ENCODE assay signal across 7 cellular contexts in the genomic region with DNA sequence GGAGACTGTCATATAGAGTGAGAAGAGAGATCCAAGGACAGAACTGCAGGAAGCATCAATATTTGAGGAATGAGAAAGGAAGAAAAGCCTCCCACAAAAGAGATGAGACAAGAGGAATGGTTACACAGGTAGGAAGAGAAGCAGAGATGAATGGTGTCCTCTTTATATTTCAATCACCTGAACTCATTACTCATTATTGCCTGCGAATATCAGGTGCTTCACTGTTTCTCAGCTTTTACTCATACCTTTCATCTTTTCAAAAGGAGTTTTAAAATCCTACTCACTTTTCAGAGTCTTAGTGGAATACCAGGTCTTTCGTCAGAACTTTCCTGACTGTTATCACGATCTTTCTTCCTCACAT. TPM values are rescaled to one million over a fixed set of nuclear protein-coding genes. Genes with fewer than 3 reads are reported as not detected.
DNase-seq lines count a peak whose midpoint lies in the region; ATAC-seq, FAIRE-seq and TF ChIP-seq lines count a peak whose summit lies in the region.

No MANE protein-coding gene starts in this region.

- DNase-seq in bronchial epithelial cell (ENCODE audit: low read depth) (peak; percentile 28), neural crest cell (ENCODE audit: low read depth, low spot score) (no peak), NCI-H524 (lab: John Stamatoyannopoulos, UW) (no peak), NCI-H1417 treated with DMSO at 0.1 percent for 48 hours (lab: John Stamatoyannopoulos, UW) (no peak)
- DNase-seq in activated CD4-positive, CD25-positive, alpha-beta regulatory T cell (lab: John Stamatoyannopoulos, UW): no peak

- ATAC-seq in GM19463 (IDR thresholded peaks at IDR 0.05; ENCODE audit: unreplicated experiment): peak; percentile 31
- peak; percentile 18 for ATAC-seq in HG03095 (IDR thresholded peaks at IDR 0.05; ENCODE audit: unreplicated experiment)

- TF ChIP-seq CTCF in bronchial epithelial cell (IDR thresholded peaks at IDR 0.05; ENCODE audit: insufficient read depth, low read length, severe bottlenecking) (no peak), neural crest cell (conservative IDR thresholded peaks at IDR 0.05) (no peak)

- H3K4me3 Mint-ChIP-seq in neural crest cell: no peak overlapping the region

- H3K27me3 ChIP-seq in bronchial epithelial cell (ENCODE audit: control insufficient read depth, insufficient read depth, low read length): no peaks in the 10 kb centered on the region

- peaks cover 6% of the 10 kb centered on the region for H3K4me1 Mint-ChIP-seq in neural crest cell

- FAIRE-seq in bronchial epithelial cell (lab: Jason Lieb, UNC): no peak

- H3K27ac Mint-ChIP-seq in neural crest cell (ENCODE audit: unreplicated experiment): peak overlapping the region; percentile 31

- no peaks in the 10 kb centered on the region for H3K36me3 ChIP-seq in bronchial epithelial cell (ENCODE audit: control insufficient read depth, insufficient read depth, low read length)

- no peaks in the 10 kb centered on the region for H3K9me3 Mint-ChIP-seq in neural crest cell

- H3K27me3 Mint-ChIP-seq in neural crest cell (ENCODE audit: low read depth): peaks cover 21% of the 10 kb centered on the region

- H3K36me3 Mint-ChIP-seq in neural crest cell (ENCODE audit: low read depth): no peaks in the 10 kb centered on the region

- peak overlapping the region; percentile 34 for H3K4me3 ChIP-seq in bronchial epithelial cell (ENCODE audit: low read depth, low read length)

RNA-seq across cellular contexts. Expression of a gene that starts 14.9 kb away (rescaled TPM):
- total RNA-seq in bronchial epithelial cell: 15.6 and 18.4 TPM in 2 replicates
- 21.2 and 22.9 TPM in 2 replicates for total RNA-seq in neural crest cell

RNA-seq across cellular contexts. Expression of a gene that starts 37.9 kb away (rescaled TPM):
- 0.13 and 0.26 TPM in 2 replicates for total RNA-seq in bronchial epithelial cell
- 0.07 and 0.18 TPM in 2 replicates for total RNA-seq in neural crest cell
